ENCODE assay signal across 1 cellular context in genomic region chr3:65875395-65876027, GRCh38.
A peak's percentile ranks its signal among the peaks of the same experiment; 100 is the strongest.
TF ChIP-seq lines count a peak whose summit lies in the region.

No MANE protein-coding gene starts in this region.

TF ChIP-seq in HepG2, 621 proteins besides CTCF, POLR2A, EP300 and RAD21 (continued from another document and continues in another):
- TF ChIP-seq MXD1 (CRISPR knock-in tag; IDR thresholded peaks at IDR 0.05) = no peak
- no peak for TF ChIP-seq ZNF180 (CRISPR knock-in tag; IDR thresholded peaks at IDR 0.05; ENCODE audit: borderline replicate concordance, low read depth)
- TF ChIP-seq HNF4A (CRISPR knock-in tag; IDR thresholded peaks at IDR 0.05) = peak; percentile 33; the same call in 1 of the 2 replicates
- TF ChIP-seq ZNF562 (CRISPR knock-in tag; IDR thresholded peaks at IDR 0.05; ENCODE audit: borderline replicate concordance) = no peak
- TF ChIP-seq SOX6 (IDR thresholded peaks at IDR 0.05) = no peak
- peak; percentile 66; the same call in 1 of the 2 replicates for TF ChIP-seq SOX6 (CRISPR knock-in tag; IDR thresholded peaks at IDR 0.05)
- TF ChIP-seq PLSCR1 (CRISPR knock-in tag; IDR thresholded peaks at IDR 0.05; ENCODE audit: borderline replicate concordance) = no peak
- no peak for TF ChIP-seq GPBP1L1 (CRISPR knock-in tag; IDR thresholded peaks at IDR 0.05)
- TF ChIP-seq HNRNPLL (IDR thresholded peaks at IDR 0.05; ENCODE audit: low read depth, low read length, poor library complexity, severe bottlenecking) = no peak
- TF ChIP-seq TRIM22 (IDR thresholded peaks at IDR 0.05) = no peak
- no peak for TF ChIP-seq CSRNP2 (CRISPR knock-in tag; conservative IDR thresholded peaks at IDR 0.05; ENCODE audit: low read depth)
- TF ChIP-seq POGZ (CRISPR knock-in tag; IDR thresholded peaks at IDR 0.05) = peak; percentile 39; the same call in 1 of the 2 replicates
- TF ChIP-seq ZNF788 (CRISPR knock-in tag; IDR thresholded peaks at IDR 0.05; ENCODE audit: borderline replicate concordance) = no peak
- TF ChIP-seq ZNF710 (CRISPR knock-in tag; IDR thresholded peaks at IDR 0.05; ENCODE audit: borderline replicate concordance) = no peak
- 0 out of 4 replicates have a peak, but pooled peaks of 1 of the 2 experiments have one; percentile 24 for TF ChIP-seq KLF16 (CRISPR knock-in tag; IDR thresholded peaks at IDR 0.05)
- TF ChIP-seq CEBPB (IDR thresholded peaks at IDR 0.05; ENCODE audit: borderline replicate concordance, low read depth, low read length) = no peak
- no peak for TF ChIP-seq PCBP1 (IDR thresholded peaks at IDR 0.05; ENCODE audit: borderline replicate concordance, low read depth, low read length)
- no peak for TF ChIP-seq SMARCC2 (IDR thresholded peaks at IDR 0.05)
- TF ChIP-seq FOXA3 (CRISPR knock-in tag; IDR thresholded peaks at IDR 0.05) = 0 out of 2 replicates have a peak, but pooled peaks have one; percentile 25
- TF ChIP-seq ZNF282 (IDR thresholded peaks at IDR 0.05; ENCODE audit: partially characterized antibody) = no peak
- TF ChIP-seq ZNF572 (CRISPR knock-in tag; IDR thresholded peaks at IDR 0.05) = no peak
- peak; percentile 94 for TF ChIP-seq ONECUT2 (CRISPR knock-in tag; IDR thresholded peaks at IDR 0.05)
- TF ChIP-seq MIER2 (CRISPR knock-in tag; IDR thresholded peaks at IDR 0.05) = no peak
- TF ChIP-seq CREBL2 (CRISPR knock-in tag; IDR thresholded peaks at IDR 0.05; ENCODE audit: borderline replicate concordance) = no peak
- no peak for TF ChIP-seq ZNF567 (CRISPR knock-in tag; IDR thresholded peaks at IDR 0.05; ENCODE audit: borderline replicate concordance)
- no peak for TF ChIP-seq PRDM15 (CRISPR knock-in tag; IDR thresholded peaks at IDR 0.05)
- TF ChIP-seq AFF4 (CRISPR knock-in tag; IDR thresholded peaks at IDR 0.05) = no peak
- TF ChIP-seq ATRX (CRISPR knock-in tag; IDR thresholded peaks at IDR 0.05; ENCODE audit: borderline replicate concordance) = no peak
- no peak for TF ChIP-seq GATA4 (IDR thresholded peaks at IDR 0.05; ENCODE audit: borderline replicate concordance, low read depth)
- no peak for TF ChIP-seq ZNF749 (CRISPR knock-in tag; IDR thresholded peaks at IDR 0.05; ENCODE audit: borderline replicate concordance)
- TF ChIP-seq SOX5 (CRISPR knock-in tag; IDR thresholded peaks at IDR 0.05; ENCODE audit: borderline replicate concordance) = peak; percentile 23; the same call in 1 of the 2 replicates
- TF ChIP-seq GATAD2A (CRISPR knock-in tag; IDR thresholded peaks at IDR 0.05) = peak; percentile 82
- no peak for TF ChIP-seq ZNF547 (CRISPR knock-in tag; IDR thresholded peaks at IDR 0.05)
- TF ChIP-seq NFKBIZ (CRISPR knock-in tag; IDR thresholded peaks at IDR 0.05) = no peak
- no peak for TF ChIP-seq HMGXB3 (CRISPR knock-in tag; IDR thresholded peaks at IDR 0.05; ENCODE audit: borderline replicate concordance)
- no peak for TF ChIP-seq ZNF224 (CRISPR knock-in tag; IDR thresholded peaks at IDR 0.05)
- TF ChIP-seq ZNF773 (CRISPR knock-in tag; IDR thresholded peaks at IDR 0.05; ENCODE audit: borderline replicate concordance) = no peak
- no peak for TF ChIP-seq ZNF75D (CRISPR knock-in tag; IDR thresholded peaks at IDR 0.05; ENCODE audit: borderline replicate concordance)
- TF ChIP-seq CREB1 (IDR thresholded peaks at IDR 0.05) = no peak
- no peak for TF ChIP-seq CREB1 (CRISPR knock-in tag; IDR thresholded peaks at IDR 0.05)
- TF ChIP-seq ZNF569 (CRISPR knock-in tag; IDR thresholded peaks at IDR 0.05; ENCODE audit: borderline replicate concordance) = no peak
- no peak for TF ChIP-seq PHF5A (CRISPR knock-in tag; IDR thresholded peaks at IDR 0.05; ENCODE audit: low read depth, unreplicated experiment)
- TF ChIP-seq ZNF550 (CRISPR knock-in tag; IDR thresholded peaks at IDR 0.05; ENCODE audit: borderline replicate concordance) = no peak
